Comparison of ENCODE assay signal across 30 cellular contexts in the genomic region with DNA sequence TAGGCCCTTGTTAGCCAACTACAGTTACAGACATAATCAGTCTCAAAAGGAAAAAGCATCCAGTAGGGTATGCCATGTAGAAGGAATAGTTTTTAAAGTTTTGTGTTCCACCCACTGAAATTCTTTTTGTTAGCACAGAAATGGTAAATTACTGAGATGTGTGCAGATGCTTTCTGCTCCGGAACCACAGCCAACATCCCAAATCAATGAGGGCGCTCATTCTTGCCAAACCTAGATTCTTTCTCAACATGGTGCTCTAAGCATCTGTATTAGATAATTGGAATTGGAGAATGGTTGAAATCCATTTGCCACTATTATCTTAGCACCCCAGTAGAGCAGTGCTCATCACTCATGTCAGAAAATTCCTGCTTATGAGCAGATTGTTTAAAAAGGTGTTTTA.
"Had no signal": no experiment of that assay in that cellular context is flagged by ENCODE, and none has a peak within 500 bp of the region (broad histone marks: within the 10 kb centered on the region; RNA-seq: fewer than 3 reads in every experiment).

No MANE protein-coding gene starts in this region.

- H3K4me1 ChIP-seq: neural progenitor cell, parathyroid adenoma, psoas muscle, transverse colon, upper lobe of right lung had no signal

- H3K79me2 ChIP-seq: parathyroid adenoma had no signal

- H3K9me3 Mint-ChIP-seq: naive B cell, natural killer cell, nephron progenitor cell, neural progenitor cell had no signal

- H3K27me3 Mint-ChIP-seq: stimulated activated naive B cell treated with anti-CD40 and anti-IgM and Interleukin-4, amounts not matched to agents 10 μg/mL and 1 μg/mL and 100 μg/mL, for 72 hours had no signal

- H3K9ac ChIP-seq: neural progenitor cell, parathyroid adenoma had no signal

- H3K4me2 ChIP-seq: neural progenitor cell had no signal

- H3K4me3 ChIP-seq: left lung, lower lobe of right lung, neural progenitor cell, psoas muscle, skin epidermis, stomach, testis, thyroid gland, transverse colon, upper lobe of right lung had no signal

- FAIRE-seq: keratinocyte, urothelium cell line had no signal

- DNase-seq: hippocampal formation; kidney glomerular epithelial cell; left cardiac atrium; left lung; lower lobe of right lung; mammary epithelial cell; mesenchymal stem cell; naive B cell; natural killer cell; nephron progenitor cell; occipital lobe; psoas muscle; stimulated activated CD4-positive, alpha-beta T cell treated with anti-CD3 and anti-CD28 coated beads, Interleukin-12 subunit alpha, Interleukin-12 subunit beta, amount 100 ng/mL, for 4 hours; stimulated activated CD4-positive, alpha-beta T cell treated with anti-CD3 and anti-CD28 coated beads, Interleukin-15, amount 100 ng/mL, for 24 hours; stimulated activated CD4-positive, alpha-beta T cell treated with anti-CD3 and anti-CD28 coated beads, Interleukin-2, amount 100 ng/mL, for 24 hours; stimulated activated CD4-positive, alpha-beta T cell treated with anti-CD3 and anti-CD28 coated beads, Interleukin-4, amount 100 ng/mL, for 1 hour; stimulated activated naive B cell treated with anti-CD40 and anti-IgM and Interleukin-4, amounts not matched to agents 10 μg/mL and 1 μg/mL and 100 μg/mL, for 72 hours; stimulated activated naive CD8-positive, alpha-beta T cell treated with anti-CD3 and anti-CD28 coated beads, Interleukin-15, Interleukin-2, amounts not matched to agents 100 U/mL and 50 U/mL, for 24 hours; stomach; testis; thyroid gland; transverse colon; upper lobe of right lung had no signal

- H3K27me3 ChIP-seq: left lung, neural progenitor cell, neutrophil, stomach, testis, thyroid gland, transverse colon, upper lobe of right lung had no signal

- H2AFZ ChIP-seq: neural progenitor cell, parathyroid adenoma had no signal

- H3K36me3 ChIP-seq: left lung, lower lobe of right lung, neural progenitor cell, neutrophil, stomach, thyroid gland, transverse colon, upper lobe of right lung had no signal

- H3K27ac Mint-ChIP-seq: naive B cell; natural killer cell; nephron progenitor cell; neural progenitor cell; stimulated activated naive B cell treated with anti-CD40 and anti-IgM and Interleukin-4, amounts not matched to agents 10 μg/mL and 1 μg/mL and 100 μg/mL, for 72 hours had no signal

- H3K27ac ChIP-seq: left lung, lower lobe of right lung, neural progenitor cell, neutrophil, parathyroid adenoma, psoas muscle, stomach, testis, thyroid gland, transverse colon, upper lobe of right lung had no signal

- H3K36me3 Mint-ChIP-seq: naive B cell; natural killer cell; neural progenitor cell; stimulated activated naive B cell treated with anti-CD40 and anti-IgM and Interleukin-4, amounts not matched to agents 10 μg/mL and 1 μg/mL and 100 μg/mL, for 72 hours had no signal

- H3K4me3 Mint-ChIP-seq: naive B cell; natural killer cell; nephron progenitor cell; neural progenitor cell; stimulated activated naive B cell treated with anti-CD40 and anti-IgM and Interleukin-4, amounts not matched to agents 10 μg/mL and 1 μg/mL and 100 μg/mL, for 72 hours had no signal

- ATAC-seq: left cardiac atrium; left lung; lower lobe of right lung; natural killer cell; psoas muscle; sciatic nerve; stimulated activated naive B cell treated with anti-CD40 and anti-IgM and Interleukin-4, amounts not matched to agents 10 μg/mL and 1 μg/mL and 100 μg/mL, for 72 hours; stimulated activated naive CD8-positive, alpha-beta T cell treated with anti-CD3 and anti-CD28 coated beads, Interleukin-15, Interleukin-2, amounts not matched to agents 100 U/mL and 50 U/mL, for 24 hours; upper lobe of right lung had no signal

- H3K9me3 ChIP-seq: left lung, lower lobe of right lung, neutrophil, psoas muscle, stomach, testis, thyroid gland, transverse colon, upper lobe of right lung had no signal

- H3K4me1 Mint-ChIP-seq: naive B cell, natural killer cell, nephron progenitor cell, neural progenitor cell had no signal
